Comparison of ENCODE assay signal across 6 cellular contexts in genomic region chr19:55117063-55117635, GRCh38. TPM values are rescaled to one million over a fixed set of nuclear protein-coding genes. Genes with fewer than 3 reads are reported as not detected.
DNase-seq lines count a peak whose midpoint lies in the region; ATAC-seq, FAIRE-seq and TF ChIP-seq lines count a peak whose summit lies in the region.

No MANE protein-coding gene starts in this region.

- FAIRE-seq in K562 (lab: Jason Lieb, UNC): no peak

- H4K20me1 ChIP-seq in K562 (replicated peaks; ENCODE audit: control insufficient read depth, insufficient read depth, low read length): peaks cover 33% of the 10 kb centered on the region

- H3K9ac ChIP-seq in K562 (ENCODE audit: insufficient read depth in 1 of 2, low read depth in 2 of 2, low read length in 2 of 2): peak overlapping the region; percentile 87 to 98

- H3K9me3 Mint-ChIP-seq in CD4-positive, alpha-beta memory T cell: peaks cover 0 to 3% (median 0%) of the 10 kb centered on the region in 8 donors
- no peaks in the 10 kb centered on the region for H3K9me3 Mint-ChIP-seq in natural killer cell treated with Interleukin-12 subunit alpha and Interleukin-12 subunit beta and Interleukin-15 and Interleukin-18, amount 100 ng/mL, for 72 hours

- H3K36me3 Mint-ChIP-seq in CD4-positive, alpha-beta memory T cell: peaks cover 0 to 16% of the 10 kb centered on the region in 2 donors
- H3K36me3 Mint-ChIP-seq in natural killer cell treated with Interleukin-12 subunit alpha and Interleukin-12 subunit beta and Interleukin-15 and Interleukin-18, amount 100 ng/mL, for 72 hours: peaks cover 9% of the 10 kb centered on the region

- TF ChIP-seq EP300 in K562 (IDR thresholded peaks at IDR 0.05; ENCODE audit: low read length): no peak

- H2AFZ ChIP-seq in K562 (ENCODE audit: low read depth, low read length): no peak overlapping the region

- peak; percentile 6 for ATAC-seq in HG02763 (IDR thresholded peaks at IDR 0.05; ENCODE audit: unreplicated experiment)
- ATAC-seq in K562: peak; percentile 3
- no peak for ATAC-seq in natural killer cell treated with Interleukin-12 subunit alpha and Interleukin-12 subunit beta and Interleukin-15 and Interleukin-18, amount 100 ng/mL, for 72 hours

- BruUV-seq in K562 (replicated peaks; lab: Mats Ljungman, UMichigan): no TSS peak

- peak overlapping the region; percentile 94 to 97 for H3K4me3 ChIP-seq in CD4-positive, alpha-beta memory T cell (ENCODE audit: low read length in 2 of 2)
- peak overlapping the region; percentile 89 for H3K4me3 ChIP-seq in K562

- peak overlapping the region; percentile 88 to 99 (median 98) for H3K4me3 Mint-ChIP-seq in CD4-positive, alpha-beta memory T cell
- H3K4me3 Mint-ChIP-seq in natural killer cell treated with Interleukin-12 subunit alpha and Interleukin-12 subunit beta and Interleukin-15 and Interleukin-18, amount 100 ng/mL, for 72 hours: peak overlapping the region; percentile 100

- H3K9me1 ChIP-seq in K562 (ENCODE audit: control insufficient read depth, insufficient read depth, low read length): peaks cover 4% of the 10 kb centered on the region

- peaks cover 3 to 4% of the 10 kb centered on the region in 2 donors for H3K27me3 Mint-ChIP-seq in CD4-positive, alpha-beta memory T cell
- H3K27me3 Mint-ChIP-seq in natural killer cell treated with Interleukin-12 subunit alpha and Interleukin-12 subunit beta and Interleukin-15 and Interleukin-18, amount 100 ng/mL, for 72 hours: no peaks in the 10 kb centered on the region

- H3K4me1 Mint-ChIP-seq in CD4-positive, alpha-beta memory T cell: peaks cover 15 to 53% (median 34%) of the 10 kb centered on the region in 4 donors
- peaks cover 24 to 33% of the 10 kb centered on the region in 2 donors for H3K4me1 Mint-ChIP-seq in natural killer cell treated with Interleukin-12 subunit alpha and Interleukin-12 subunit beta and Interleukin-15 and Interleukin-18, amount 100 ng/mL, for 72 hours (ENCODE audit: low read depth in 2 of 2)

- no peaks in the 10 kb centered on the region for H3K27me3 ChIP-seq in CD4-positive, alpha-beta memory T cell (ENCODE audit: insufficient read depth, low read length)
- H3K27me3 ChIP-seq in K562 (ENCODE audit: control insufficient read depth in 2 of 2, insufficient read depth in 2 of 2, low read length in 2 of 2): no peaks in the 10 kb centered on the region

- peak overlapping the region; percentile 73 for H3K27ac ChIP-seq in CD4-positive, alpha-beta memory T cell (ENCODE audit: low read depth, low read length)
- peak overlapping the region; percentile 83 for H3K27ac ChIP-seq in K562 (ENCODE audit: extremely low read depth, low read depth, low read length)

- no peak for TF ChIP-seq RAD21 in K562 (CRISPR knock-in tag; conservative IDR thresholded peaks at IDR 0.05 in 1 of 2, IDR thresholded peaks at IDR 0.05 in 1 of 2)

- POLR2A ChIA-PET in CD4-positive, alpha-beta memory T cell (lab: Charles Lee; ENCODE audit: partially characterized antibody): interaction anchor here (0.5 to 2.8 kb wide), 24 partner anchors 29 to 669 kb away, joined by 3 to 13 read pairs (median 4); partner anchors contain the start of genes FIZ1, KMT5C, PPP6R1 and RDH13
- POLR2A ChIA-PET in K562 (lab: Yijun Ruan, JAX): interaction anchor here (0.7 to 1.7 kb wide), 7 partner anchors 10 to 290 kb away, joined by 3 to 9 read pairs (median 5); partner anchors contain the start of genes DNAAF3 and UBE2S

- DNase-seq in CD4-positive, alpha-beta memory T cell: peak in 1 of 5 donors; percentile 24
- peak in 1 of 4 experiments; percentile 39 for DNase-seq in K562 (ENCODE audit: extremely low read depth in 1 of 4, low spot score in 3 of 4)
- DNase-seq in natural killer cell treated with Interleukin-12 subunit alpha and Interleukin-12 subunit beta and Interleukin-15 and Interleukin-18, amount 100 ng/mL, for 72 hours (ENCODE audit: low spot score): no peak
- DNase-seq in NCI-H128 (lab: John Stamatoyannopoulos, UW; ENCODE audit: unreplicated experiment): no peak
- DNase-seq in germinal center (ENCODE audit: low spot score): no peak

- TF ChIP-seq POLR2A in K562 (conservative IDR thresholded peaks at IDR 0.05): no peak

- in situ Hi-C loops in K562 (cut with MboI): no loop called here

- CTCF ChIA-PET in CD4-positive, alpha-beta memory T cell (lab: Charles Lee; ENCODE audit: partially characterized antibody): interaction anchor here (1.1 kb wide), 1 partner anchor 28 kb away, joined by 3 read pairs; no protein-coding TSS in a partner anchor
- CTCF ChIA-PET in K562 (lab: Yijun Ruan, JAX; ENCODE audit: low intra/inter-chr PET ratio): no interaction called here

- WGBS in K562 (ENCODE audit: insufficient coverage, low coverage, missing lambda C conversion rate): 2% methylated on average over 22 of the region's 88 CpGs

- peak overlapping the region; percentile 98 for H3K4me2 ChIP-seq in K562 (ENCODE audit: insufficient read depth, low read length)

- no peaks in the 10 kb centered on the region for H3K9me3 ChIP-seq in CD4-positive, alpha-beta memory T cell (ENCODE audit: control insufficient read depth in 1 of 2, low read length in 2 of 2)
- H3K9me3 ChIP-seq in K562 (replicated peaks; ENCODE audit: control insufficient read depth, insufficient read depth, low read depth, low read length): no peaks in the 10 kb centered on the region

- TF ChIP-seq CTCF in K562 (IDR thresholded peaks at IDR 0.05 in 2 of 3, conservative IDR thresholded peaks at IDR 0.05 in 1 of 3; ENCODE audit: insufficient read depth in 2 of 3, low read depth in 1 of 3, low read length in 3 of 3): no peak

- H3K4me1 ChIP-seq in CD4-positive, alpha-beta memory T cell (ENCODE audit: insufficient read depth, low read length): peaks cover 31% of the 10 kb centered on the region
- H3K4me1 ChIP-seq in K562 (replicated peaks in 1 of 2; ENCODE audit: control insufficient read depth in 2 of 2, insufficient read depth in 2 of 2, low read length in 2 of 2): peaks cover 38 to 64% of the 10 kb centered on the region in 2 experiments

- intact Hi-C loops in CD4-positive, alpha-beta memory T cell (cut with micrococcal nuclease): loop anchor here (1.0 to 5.0 kb wide), 10 partner anchors 28 to 558 kb away; partner anchors contain the start of genes EPN1, KMT5C, PPP6R1 and RDH13
- intact Hi-C loops in K562 (cut with micrococcal nuclease): no loop called here

- H3K79me2 ChIP-seq in K562 (ENCODE audit: control insufficient read depth, insufficient read depth, low read length): peaks cover 52% of the 10 kb centered on the region

- peak overlapping the region; percentile 96 to 99 (median 98) for H3K27ac Mint-ChIP-seq in CD4-positive, alpha-beta memory T cell
- H3K27ac Mint-ChIP-seq in natural killer cell treated with Interleukin-12 subunit alpha and Interleukin-12 subunit beta and Interleukin-15 and Interleukin-18, amount 100 ng/mL, for 72 hours: peak overlapping the region; percentile 91 to 96

- H3K36me3 ChIP-seq in CD4-positive, alpha-beta memory T cell (ENCODE audit: insufficient read depth, low read length): no peaks in the 10 kb centered on the region
- H3K36me3 ChIP-seq in K562 (ENCODE audit: control insufficient read depth, insufficient read depth, low read length): peaks cover 22% of the 10 kb centered on the region; the same call in 2 of the 3 replicates

RNA-seq across cellular contexts. Expression of gene PPP1R12C, which starts 0.3 kb away (rescaled TPM):
- 100 to 1,000 TPM; 165 TPM for total RNA-seq in CD4-positive, alpha-beta memory T cell
- polyA plus RNA-seq in CD4-positive, alpha-beta memory T cell: 1 to 10 TPM; 1.4 to 9.5 TPM
- 103 and 282 TPM in 2 replicates for total RNA-seq in K562 (2011; cell fraction: chromatin; rRNA removed; ENCODE audit: low replicate concordance)
- total RNA-seq in K562 (2011; cell fraction: nucleolus; rRNA removed): 185 and 189 TPM in 2 replicates
- total RNA-seq in K562 (2011; cell fraction: nucleoplasm; rRNA removed): 126 and 131 TPM in 2 replicates
- total RNA-seq in K562 (2014; rRNA removed) (93.5 and 119 TPM in 2 replicates), K562 (2014; rRNA removed; fragmentation: Illumina TruSeq; extraction: Trizol) (16.3 and 21.9 TPM in 2 replicates), K562 (2015; rRNA removed; fragmentation: Illumina TruSeq; extraction: Trizol) (54.1 and 54.3 TPM in 2 replicates), K562 (2021) (89.7 and 110 TPM in 2 replicates)
- polyA plus RNA-seq in K562 (2011; rRNA removed) (31.6 and 39.7 TPM in 2 replicates), K562 (2014; fragmentation: Illumina TruSeq; extraction: Trizol) (33.7 and 54.3 TPM in 2 replicates), K562 (2014; fragmentation: Nextera tagmentation; extraction: Ambion mirVana) (1 to 10 TPM; 1.8 to 2.7 TPM), K562 (2014; rRNA removed) (125 and 136 TPM in 2 replicates)
- 21.4 and 48.7 TPM in 2 replicates for polyA plus RNA-seq in K562 (2011; cell fraction: cytosol; rRNA removed)
- 238 and 450 TPM in 2 replicates for polyA plus RNA-seq in K562 (2011; cell fraction: nucleus; rRNA removed)
- 76.7 and 102 TPM in 2 replicates for polyA plus RNA-seq in K562 (2012)
- polyA minus RNA-seq in K562 (2011; rRNA and poly(A)+ RNA removed): 5.9 and 7.7 TPM in 2 replicates
- polyA minus RNA-seq in K562 (2011; cell fraction: cytosol; rRNA and poly(A)+ RNA removed): 15.9 and 20.8 TPM in 2 replicates
- polyA minus RNA-seq in K562 (2011; cell fraction: nucleus; rRNA and poly(A)+ RNA removed): 53.1 and 57.2 TPM in 2 replicates
- 100 to 1,000 TPM; 157 to 251 TPM for total RNA-seq in natural killer cell treated with Interleukin-12 subunit alpha and Interleukin-12 subunit beta and Interleukin-15 and Interleukin-18, amount 100 ng/mL, for 72 hours

RNA-seq across cellular contexts. Expression of gene TNNT1, which starts 31.9 kb away (rescaled TPM):
- total RNA-seq in CD4-positive, alpha-beta memory T cell: not detected
- polyA plus RNA-seq in CD4-positive, alpha-beta memory T cell: not detected
- total RNA-seq in K562 (2011; cell fraction: chromatin; rRNA removed; ENCODE audit: low replicate concordance): 33.1 and 49.0 TPM in 2 replicates
- 39.5 and 44.5 TPM in 2 replicates for total RNA-seq in K562 (2011; cell fraction: nucleolus; rRNA removed)
- total RNA-seq in K562 (2011; cell fraction: nucleoplasm; rRNA removed): 49.1 and 49.5 TPM in 2 replicates
- total RNA-seq in K562 (2014; rRNA removed) (366 and 390 TPM in 2 replicates), K562 (2014; rRNA removed; fragmentation: Illumina TruSeq; extraction: Trizol) (114 and 159 TPM in 2 replicates), K562 (2015; rRNA removed; fragmentation: Illumina TruSeq; extraction: Trizol) (244 and 252 TPM in 2 replicates), K562 (2021) (207 and 227 TPM in 2 replicates)
- polyA plus RNA-seq in K562 (2011; rRNA removed) (177 and 189 TPM in 2 replicates), K562 (2014; fragmentation: Illumina TruSeq; extraction: Trizol) (224 and 227 TPM in 2 replicates), K562 (2014; fragmentation: Nextera tagmentation; extraction: Ambion mirVana) (10 to 100 TPM; 31.8 to 43.6 TPM), K562 (2014; rRNA removed) (324 and 325 TPM in 2 replicates)
- 173 and 189 TPM in 2 replicates for polyA plus RNA-seq in K562 (2011; cell fraction: cytosol; rRNA removed)
- polyA plus RNA-seq in K562 (2011; cell fraction: nucleus; rRNA removed): 99.4 and 117 TPM in 2 replicates
- polyA plus RNA-seq in K562 (2012): 276 and 308 TPM in 2 replicates
- 86.4 and 93.6 TPM in 2 replicates for polyA minus RNA-seq in K562 (2011; rRNA and poly(A)+ RNA removed)
- polyA minus RNA-seq in K562 (2011; cell fraction: cytosol; rRNA and poly(A)+ RNA removed): 45.8 and 53.1 TPM in 2 replicates
- polyA minus RNA-seq in K562 (2011; cell fraction: nucleus; rRNA and poly(A)+ RNA removed): 24.5 and 35.7 TPM in 2 replicates
- total RNA-seq in natural killer cell treated with Interleukin-12 subunit alpha and Interleukin-12 subunit beta and Interleukin-15 and Interleukin-18, amount 100 ng/mL, for 72 hours: not detected

RNA-seq across cellular contexts. Expression of gene TNNI3, which starts 40.4 kb away (rescaled TPM):
- not detected for total RNA-seq in CD4-positive, alpha-beta memory T cell
- polyA plus RNA-seq in CD4-positive, alpha-beta memory T cell: not detected
- 25.9 and 44.0 TPM in 2 replicates for total RNA-seq in K562 (2011; cell fraction: chromatin; rRNA removed; ENCODE audit: low replicate concordance)
- 23.2 and 24.3 TPM in 2 replicates for total RNA-seq in K562 (2011; cell fraction: nucleolus; rRNA removed)
- total RNA-seq in K562 (2011; cell fraction: nucleoplasm; rRNA removed): 27.0 and 36.9 TPM in 2 replicates
- total RNA-seq in K562 (2014; rRNA removed) (107 and 125 TPM in 2 replicates), K562 (2014; rRNA removed; fragmentation: Illumina TruSeq; extraction: Trizol) (22.0 and 26.5 TPM in 2 replicates), K562 (2015; rRNA removed; fragmentation: Illumina TruSeq; extraction: Trizol) (74.2 and 76.5 TPM in 2 replicates), K562 (2021) (53.7 and 63.3 TPM in 2 replicates)
- polyA plus RNA-seq in K562 (2011; rRNA removed) (28.1 and 33.8 TPM in 2 replicates), K562 (2014; fragmentation: Illumina TruSeq; extraction: Trizol) (42.0 and 55.7 TPM in 2 replicates), K562 (2014; fragmentation: Nextera tagmentation; extraction: Ambion mirVana) (10 to 100 TPM in 1 of 2 experiments, 1 to 10 TPM in 1; 4.7 to 17.2 TPM), K562 (2014; rRNA removed) (143 and 158 TPM in 2 replicates)
- polyA plus RNA-seq in K562 (2011; cell fraction: cytosol; rRNA removed): 41.8 and 52.3 TPM in 2 replicates
- polyA plus RNA-seq in K562 (2011; cell fraction: nucleus; rRNA removed): 61.1 and 64.7 TPM in 2 replicates
- 58.4 and 68.8 TPM in 2 replicates for polyA plus RNA-seq in K562 (2012)
- polyA minus RNA-seq in K562 (2011; rRNA and poly(A)+ RNA removed): 6.4 and 7.0 TPM in 2 replicates
- polyA minus RNA-seq in K562 (2011; cell fraction: cytosol; rRNA and poly(A)+ RNA removed): 7.1 and 13.3 TPM in 2 replicates
- polyA minus RNA-seq in K562 (2011; cell fraction: nucleus; rRNA and poly(A)+ RNA removed): 10.6 and 16.3 TPM in 2 replicates
- not detected for total RNA-seq in natural killer cell treated with Interleukin-12 subunit alpha and Interleukin-12 subunit beta and Interleukin-15 and Interleukin-18, amount 100 ng/mL, for 72 hours

RNA-seq across cellular contexts. Expression of gene EPS8L1, which starts 41.5 kb away (rescaled TPM):
- total RNA-seq in CD4-positive, alpha-beta memory T cell: 1 to 10 TPM; 1.6 to 2.2 TPM
- under 1 TPM; 0.45 to 0.49 TPM for polyA plus RNA-seq in CD4-positive, alpha-beta memory T cell
- total RNA-seq in K562 (2011; cell fraction: chromatin; rRNA removed; ENCODE audit: low replicate concordance): 21.2 and 53.9 TPM in 2 replicates
- 25.4 and 29.5 TPM in 2 replicates for total RNA-seq in K562 (2011; cell fraction: nucleolus; rRNA removed)
- 24.6 and 30.8 TPM in 2 replicates for total RNA-seq in K562 (2011; cell fraction: nucleoplasm; rRNA removed)
- total RNA-seq in K562 (2014; rRNA removed) (18.1 and 21.3 TPM in 2 replicates), K562 (2014; rRNA removed; fragmentation: Illumina TruSeq; extraction: Trizol) (6.8 and 8.0 TPM in 2 replicates), K562 (2015; rRNA removed; fragmentation: Illumina TruSeq; extraction: Trizol) (9.6 and 11.5 TPM in 2 replicates), K562 (2021) (17.3 and 18.9 TPM in 2 replicates)
- polyA plus RNA-seq in K562 (2011; rRNA removed) (11.9 and 13.2 TPM in 2 replicates), K562 (2014; fragmentation: Illumina TruSeq; extraction: Trizol) (13.5 and 14.0 TPM in 2 replicates), K562 (2014; fragmentation: Nextera tagmentation; extraction: Ambion mirVana) (under 1 TPM; 0.35 to 0.59 TPM), K562 (2014; rRNA removed) (15.9 and 22.1 TPM in 2 replicates)
- polyA plus RNA-seq in K562 (2011; cell fraction: cytosol; rRNA removed): 9.1 and 15.2 TPM in 2 replicates
- 39.1 and 62.6 TPM in 2 replicates for polyA plus RNA-seq in K562 (2011; cell fraction: nucleus; rRNA removed)
- 22.7 and 23.7 TPM in 2 replicates for polyA plus RNA-seq in K562 (2012)
- 3.1 and 7.7 TPM in 2 replicates for polyA minus RNA-seq in K562 (2011; rRNA and poly(A)+ RNA removed)
- 5.2 and 6.4 TPM in 2 replicates for polyA minus RNA-seq in K562 (2011; cell fraction: cytosol; rRNA and poly(A)+ RNA removed)
- 10.0 and 12.8 TPM in 2 replicates for polyA minus RNA-seq in K562 (2011; cell fraction: nucleus; rRNA and poly(A)+ RNA removed)
- total RNA-seq in natural killer cell treated with Interleukin-12 subunit alpha and Interleukin-12 subunit beta and Interleukin-15 and Interleukin-18, amount 100 ng/mL, for 72 hours: 1 to 10 TPM; 1.3 to 8.7 TPM

RNA-seq across cellular contexts. Expression of gene DNAAF3, which starts 49.3 kb away (rescaled TPM):
- not detected for total RNA-seq in CD4-positive, alpha-beta memory T cell
- under 1 TPM in 1 of 2 donors, not detected in 1; 0.93 TPM for polyA plus RNA-seq in CD4-positive, alpha-beta memory T cell
- 9.1 and 32.2 TPM in 2 replicates for total RNA-seq in K562 (2011; cell fraction: chromatin; rRNA removed; ENCODE audit: low replicate concordance)
- total RNA-seq in K562 (2011; cell fraction: nucleolus; rRNA removed): 17.6 and 19.3 TPM in 2 replicates
- 17.8 and 22.7 TPM in 2 replicates for total RNA-seq in K562 (2011; cell fraction: nucleoplasm; rRNA removed)
- total RNA-seq in K562 (2014; rRNA removed) (49.8 and 66.8 TPM in 2 replicates), K562 (2014; rRNA removed; fragmentation: Illumina TruSeq; extraction: Trizol) (19.7 and 21.6 TPM in 2 replicates), K562 (2015; rRNA removed; fragmentation: Illumina TruSeq; extraction: Trizol) (27.6 and 28.5 TPM in 2 replicates), K562 (2021) (43.0 and 44.3 TPM in 2 replicates)
- polyA plus RNA-seq in K562 (2011; rRNA removed) (29.3 and 46.8 TPM in 2 replicates), K562 (2014; fragmentation: Illumina TruSeq; extraction: Trizol) (61.5 and 67.6 TPM in 2 replicates), K562 (2014; fragmentation: Nextera tagmentation; extraction: Ambion mirVana) (10 to 100 TPM; 29.7 to 54.4 TPM), K562 (2014; rRNA removed) (50.2 and 65.0 TPM in 2 replicates)
- 84.8 and 128 TPM in 2 replicates for polyA plus RNA-seq in K562 (2011; cell fraction: cytosol; rRNA removed)
- 48.2 and 66.5 TPM in 2 replicates for polyA plus RNA-seq in K562 (2011; cell fraction: nucleus; rRNA removed)
- polyA plus RNA-seq in K562 (2012): 41.3 and 45.3 TPM in 2 replicates
- polyA minus RNA-seq in K562 (2011; rRNA and poly(A)+ RNA removed): 7.2 and 9.1 TPM in 2 replicates
- 18.7 and 19.0 TPM in 2 replicates for polyA minus RNA-seq in K562 (2011; cell fraction: cytosol; rRNA and poly(A)+ RNA removed)
- 7.1 and 10.8 TPM in 2 replicates for polyA minus RNA-seq in K562 (2011; cell fraction: nucleus; rRNA and poly(A)+ RNA removed)
- total RNA-seq in natural killer cell treated with Interleukin-12 subunit alpha and Interleukin-12 subunit beta and Interleukin-15 and Interleukin-18, amount 100 ng/mL, for 72 hours: not detected

Comparison
In these comparisons a context has a peak if more than half of its experiments do, and no peak if none do; other contexts are left out.
1. ATAC-seq: peak in HG02763 (single experiment) and K562 (single experiment); none in natural killer cell treated with Interleukin-12 subunit alpha and Interleukin-12 subunit beta and Interleukin-15 and Interleukin-18, amount 100 ng/mL, for 72 hours (0 of 2).
2. RNA of gene TNNT1, which starts 31.9 kb away (total RNA-seq): 33.1 to 390 TPM in K562; not detected in CD4-positive, alpha-beta memory T cell and not detected in natural killer cell treated with Interleukin-12 subunit alpha and Interleukin-12 subunit beta and Interleukin-15 and Interleukin-18, amount 100 ng/mL, for 72 hours; every median in the first group is over 10 times any median in the second.
3. RNA of gene TNNI3, which starts 40.4 kb away (total RNA-seq): 22.0 to 125 TPM in K562; not detected in natural killer cell treated with Interleukin-12 subunit alpha and Interleukin-12 subunit beta and Interleukin-15 and Interleukin-18, amount 100 ng/mL, for 72 hours and not detected in CD4-positive, alpha-beta memory T cell; every median in the first group is over 10 times any median in the second.